In the genomic region with DNA sequence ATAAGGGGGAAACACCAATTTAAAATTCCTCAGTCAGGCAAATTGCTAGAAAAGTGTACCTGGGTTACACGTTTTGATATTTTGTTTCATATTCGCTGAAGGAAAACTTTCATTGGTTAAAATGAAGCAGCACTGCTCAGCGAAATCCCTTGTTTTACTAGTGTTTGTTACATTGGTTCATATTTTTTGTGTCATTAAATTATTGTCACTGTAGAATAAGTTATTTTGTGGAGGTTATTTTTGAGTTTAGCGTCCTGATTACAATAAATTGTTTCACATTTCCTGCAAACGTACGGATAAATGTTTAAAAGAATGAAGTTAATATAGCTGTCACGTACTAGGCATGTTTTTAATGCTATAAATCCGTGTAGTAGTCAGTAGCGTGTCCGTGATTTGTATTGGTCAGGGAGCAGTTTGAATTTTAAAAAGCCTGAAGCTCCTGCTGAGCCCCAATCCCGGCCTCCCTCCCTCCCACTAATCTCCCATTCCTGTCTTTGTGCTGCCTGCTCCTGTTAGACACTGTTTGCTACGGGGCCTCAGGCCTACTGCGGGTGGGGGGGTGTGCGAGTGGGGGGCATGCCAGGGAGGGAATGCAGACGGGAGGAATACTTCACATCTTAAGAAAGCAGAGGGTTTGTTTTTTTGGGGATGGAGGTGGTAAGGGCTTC, we compare ENCODE assay signal across 8 cellular contexts. TPM values are rescaled to one million over a fixed set of nuclear protein-coding genes. Genes with fewer than 3 reads are reported as not detected.
A peak's percentile ranks its signal among the peaks of the same experiment; 100 is the strongest.
DNase-seq lines count a peak whose midpoint lies in the region; ATAC-seq and TF ChIP-seq lines count a peak whose summit lies in the region.

No MANE protein-coding gene starts in this region.

- H3K4me3 Mint-ChIP-seq in dendritic cell treated with granulocyte-macrophage colony-stimulating factor and Interleukin-4, amounts not matched to agents 40 ng/mL and 50 ng/mL, for 4 days = peak overlapping the region; percentile 94
- H3K4me3 Mint-ChIP-seq in mesothelial cell of epicardium = peak overlapping the region; percentile 83

- H4K20me1 ChIP-seq in PC-3 (ENCODE audit: low read length) = peaks cover 52% of the 10 kb centered on the region

- peak overlapping the region; percentile 91 for H3K4me2 ChIP-seq in PC-3 (ENCODE audit: low read length)

- 1% methylated on average over 15 of the region's 15 CpGs for WGBS in aorta, 2 donors

- H3K27me3 ChIP-seq in AG04450 (ENCODE audit: control insufficient read depth, insufficient read depth, low read length) (no peaks in the 10 kb centered on the region), PC-3 (ENCODE audit: low read length) (no peaks in the 10 kb centered on the region), aorta (ENCODE audit: control insufficient read depth in 1 of 2, insufficient read depth in 2 of 2, low read length in 1 of 2) (no peaks in the 10 kb centered on the region)

- H3K36me3 Mint-ChIP-seq in dendritic cell treated with granulocyte-macrophage colony-stimulating factor and Interleukin-4, amounts not matched to agents 40 ng/mL and 50 ng/mL, for 4 days (ENCODE audit: low read depth) = peaks cover 31% of the 10 kb centered on the region
- H3K36me3 Mint-ChIP-seq in mesothelial cell of epicardium = no peaks in the 10 kb centered on the region

- CTCF ChIA-PET in AG04450 (lab: Charles Lee) = interaction anchor here (0.7 to 5.0 kb wide), 2 partner anchors 26 to 67 kb away, joined by 3 to 32 read pairs; no protein-coding TSS in a partner anchor
- CTCF ChIA-PET in PC-3 (lab: Charles Lee) = interaction anchor here (0.7 kb wide), 1 partner anchor 127 kb away, joined by 12 read pairs; no protein-coding TSS in a partner anchor

- H3K79me2 ChIP-seq in PC-3 (ENCODE audit: low read length) = peaks cover 97% of the 10 kb centered on the region

- intact Hi-C loops in PC-3 (cut with micrococcal nuclease) = loop anchor here (1.0 to 5.0 kb wide), 3 partner anchors 50 to 839 kb away; no protein-coding TSS in a partner anchor
- intact Hi-C loops in dendritic cell treated with granulocyte-macrophage colony-stimulating factor and Interleukin-4, amounts not matched to agents 40 ng/mL and 50 ng/mL, for 4 days (cut with micrococcal nuclease) = loop anchor here (5.0 kb wide), 2 partner anchors 636 to 726 kb away; a partner anchor contains a TSS
- intact Hi-C loops in aorta (cut with DNase I) = loop anchor here (5.0 to 10.0 kb wide), 3 partner anchors 64 to 624 kb away; no protein-coding TSS in a partner anchor

- no peaks in the 10 kb centered on the region for H3K27me3 Mint-ChIP-seq in dendritic cell treated with granulocyte-macrophage colony-stimulating factor and Interleukin-4, amounts not matched to agents 40 ng/mL and 50 ng/mL, for 4 days
- H3K27me3 Mint-ChIP-seq in mesothelial cell of epicardium (ENCODE audit: low read depth) = no peaks in the 10 kb centered on the region

- no peaks in the 10 kb centered on the region for H3F3A ChIP-seq in PC-3 (ENCODE audit: low read length, unreplicated experiment)

- H3K9me2 ChIP-seq in PC-3 (replicated peaks; ENCODE audit: low read length) = no peaks in the 10 kb centered on the region

- H3K27ac Mint-ChIP-seq in dendritic cell treated with granulocyte-macrophage colony-stimulating factor and Interleukin-4, amounts not matched to agents 40 ng/mL and 50 ng/mL, for 4 days = peak overlapping the region; percentile 97
- H3K27ac Mint-ChIP-seq in mesothelial cell of epicardium = peak overlapping the region; percentile 97

- H3K4me3 ChIP-seq in AG04450 (ENCODE audit: low read depth, low read length) (peak overlapping the region; percentile 83), PC-3 (ENCODE audit: low read length) (peak overlapping the region; percentile 87), aorta (ENCODE audit: low read length in 2 of 2) (peak overlapping the region; percentile 86 to 94)

- H3K9me3 Mint-ChIP-seq in dendritic cell treated with granulocyte-macrophage colony-stimulating factor and Interleukin-4, amounts not matched to agents 40 ng/mL and 50 ng/mL, for 4 days = no peaks in the 10 kb centered on the region
- H3K9me3 Mint-ChIP-seq in mesothelial cell of epicardium = no peaks in the 10 kb centered on the region

- H3K9ac ChIP-seq in PC-3 (ENCODE audit: low read length) = peak overlapping the region; percentile 96

- peaks cover 36% of the 10 kb centered on the region for H3K4me1 Mint-ChIP-seq in dendritic cell treated with granulocyte-macrophage colony-stimulating factor and Interleukin-4, amounts not matched to agents 40 ng/mL and 50 ng/mL, for 4 days (ENCODE audit: low read depth)
- H3K4me1 Mint-ChIP-seq in mesothelial cell of epicardium = peaks cover 45% of the 10 kb centered on the region

- BruUV-seq in PC-3 (replicated peaks; lab: Mats Ljungman, UMichigan) = no TSS peak

- ATAC-seq in PC-3 (peak; percentile 5; the same call in 1 of the 2 replicates), aorta (ENCODE audit: low FRiP score) (no peak)

- TF ChIP-seq CTCF in AG04450 (IDR thresholded peaks at IDR 0.05; ENCODE audit: low read depth, low read length) = no peak
- TF ChIP-seq CTCF in GM20000 (IDR thresholded peaks at IDR 0.05; ENCODE audit: extremely low read depth, missing control alignments) = no peak
- TF ChIP-seq CTCF in PC-3 (conservative IDR thresholded peaks at IDR 0.05; ENCODE audit: low read depth, low read length) = no peak
- no peak for TF ChIP-seq CTCF in mesothelial cell of epicardium (IDR thresholded peaks at IDR 0.05; ENCODE audit: unreplicated experiment)

- H3K9me3 ChIP-seq in AG04450 (ENCODE audit: control insufficient read depth, insufficient read depth, low read length) (no peaks in the 10 kb centered on the region), PC-3 (ENCODE audit: low read length) (no peaks in the 10 kb centered on the region), aorta (ENCODE audit: control insufficient read depth, low read length) (no peaks in the 10 kb centered on the region)

- H3K27ac ChIP-seq in AG04450 (ENCODE audit: low read depth, low read length) (no peak overlapping the region), PC-3 (ENCODE audit: low read length) (no peak overlapping the region), aorta (ENCODE audit: low read depth in 1 of 2, low read length in 2 of 2) (no peak overlapping the region)

- H2AFZ ChIP-seq in PC-3 (ENCODE audit: low read length) = no peak overlapping the region

- peaks cover 40% of the 10 kb centered on the region for H3K4me1 ChIP-seq in PC-3 (ENCODE audit: insufficient read depth, low read length)
- H3K4me1 ChIP-seq in aorta (ENCODE audit: control insufficient read depth in 1 of 2, insufficient read depth in 2 of 2, low read length in 2 of 2) = peaks cover 0 to 3% of the 10 kb centered on the region in 2 donors

- DNase-seq in AG04450 (ENCODE audit: low read depth, low spot score) (no peak), GM20000 (ENCODE audit: low spot score) (peak; percentile 3), PC-3 (peak; percentile 56), mesothelial cell of epicardium (ENCODE audit: low spot score in 2 of 2, unreplicated experiment in 2 of 2) (no peak), aorta (peak in 1 of 2 donors; percentile 63), SKM-1 (lab: John Stamatoyannopoulos, UW; ENCODE audit: unreplicated experiment) (no peak), amniotic stem cell (lab: John Stamatoyannopoulos, UW) (no peak)

- POLR2A ChIA-PET in AG04450 (lab: Yijun Ruan, JAX) = interaction anchor here (0.6 kb wide), 1 partner anchor 12 kb away, joined by 4 read pairs; no protein-coding TSS in a partner anchor
- POLR2A ChIA-PET in PC-3 (lab: Charles Lee; ENCODE audit: unreplicated experiment) = interaction anchor here (0.7 kb wide), 1 partner anchor 1215 kb away, joined by 4 read pairs; no protein-coding TSS in a partner anchor

- no peaks in the 10 kb centered on the region for H3K36me3 ChIP-seq in PC-3 (ENCODE audit: low read depth, low read length)
- no peaks in the 10 kb centered on the region for H3K36me3 ChIP-seq in aorta (ENCODE audit: control insufficient read depth in 1 of 2, insufficient read depth in 2 of 2, low read length in 1 of 2)

RNA-seq across cellular contexts. Expression of a gene that starts 2.0 kb away (rescaled TPM):
- 30.1 and 37.0 TPM in 2 replicates for polyA plus RNA-seq in AG04450 (2011; rRNA removed)
- polyA minus RNA-seq in AG04450 (2011; rRNA and poly(A)+ RNA removed) = 99.5 and 144 TPM in 2 replicates
- total RNA-seq in PC-3 (2014; rRNA removed) = 16.8 and 24.8 TPM in 2 replicates
- total RNA-seq in mesothelial cell of epicardium = 84.0 to 92.2 TPM (median 88.6 TPM) in 3 replicates
- total RNA-seq in aorta = 10 to 100 TPM; 66.7 to 81.3 TPM
- 10 to 100 TPM in 1 of 2 donors, 1 to 10 TPM in 1; 5.1 to 13.3 TPM for polyA plus RNA-seq in aorta

Comparison
In these comparisons a context has a peak if more than half of its experiments do, and no peak if none do; other contexts are left out.
1. DNase-seq: peak in GM20000 (single experiment) and PC-3 (single experiment); none in AG04450 (single experiment), mesothelial cell of epicardium (0 of 2), SKM-1 (single experiment) and amniotic stem cell (single experiment).
2. Peak in every context shown above with its lines, with median percentiles within 50 percentile points of each other: H3K4me3 ChIP-seq.